In the genomic region with DNA sequence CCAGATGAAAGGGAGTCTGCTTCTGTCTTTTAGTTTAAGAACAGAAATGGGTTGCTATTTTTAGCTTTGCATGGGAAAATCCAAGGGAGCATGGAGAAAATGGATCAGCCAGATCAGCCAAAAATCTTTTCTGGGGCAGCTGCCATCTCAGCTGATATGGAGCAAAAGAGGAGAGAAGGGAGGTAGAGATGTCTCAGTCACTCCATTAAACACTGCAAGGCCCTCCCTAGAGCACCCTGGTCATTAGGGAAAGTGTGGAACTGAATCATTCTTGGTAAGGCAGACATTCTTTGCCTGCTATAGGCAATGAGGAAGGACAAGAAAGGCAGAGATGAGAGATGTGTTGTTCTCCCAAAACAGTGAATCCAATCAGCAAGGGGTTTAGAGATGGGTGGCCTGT, we compare ENCODE assay signal across 14 cellular contexts.
DNase-seq lines count a peak whose midpoint lies in the region; ATAC-seq and TF ChIP-seq lines count a peak whose summit lies in the region.
"Had no signal": no experiment of that assay in that cellular context is flagged by ENCODE, and none has a peak within 500 bp of the region (broad histone marks: within the 10 kb centered on the region; RNA-seq: fewer than 3 reads in every experiment).

No MANE protein-coding gene starts in this region.

- H3K9ac ChIP-seq in BLaER1, result no peak overlapping the region
- H3K9ac ChIP-seq: KMS-11 had no signal

- POLR2A ChIA-PET in CD4-positive, alpha-beta memory T cell (lab: Charles Lee; ENCODE audit: partially characterized antibody), result no interaction called here

- peak overlapping the region in 3 of 7 donors; percentile 12 to 88 (median 39) for H3K27ac Mint-ChIP-seq in CD4-positive, alpha-beta memory T cell
- H3K27ac Mint-ChIP-seq in central memory CD8-positive, alpha-beta T cell (ENCODE audit: low read depth), result peak overlapping the region; percentile 89
- peak overlapping the region in 2 of 3 experiments; percentile 22 to 23 for H3K27ac Mint-ChIP-seq in nephron

- H3K4me2 ChIP-seq in BLaER1, result peak overlapping the region; percentile 69
- H3K4me2 ChIP-seq: KMS-11 had no signal

- H4K20me1 ChIP-seq in BLaER1, result no peaks in the 10 kb centered on the region

- CTCF ChIA-PET in CD4-positive, alpha-beta memory T cell (lab: Charles Lee; ENCODE audit: partially characterized antibody), result no interaction called here

- peak overlapping the region in 6 of 8 donors; percentile 25 to 69 (median 43) for H3K4me3 Mint-ChIP-seq in CD4-positive, alpha-beta memory T cell
- H3K4me3 Mint-ChIP-seq in central memory CD8-positive, alpha-beta T cell, result peak overlapping the region; percentile 47
- H3K4me3 Mint-ChIP-seq in nephron, result no peak overlapping the region

- H3K36me3 Mint-ChIP-seq in CD4-positive, alpha-beta memory T cell, result no peaks in the 10 kb centered on the region
- peaks cover 2% of the 10 kb centered on the region for H3K36me3 Mint-ChIP-seq in central memory CD8-positive, alpha-beta T cell (ENCODE audit: insufficient read depth)
- no peaks in the 10 kb centered on the region for H3K36me3 Mint-ChIP-seq in nephron (ENCODE audit: low read depth)

- no peak overlapping the region for H3K4me3 ChIP-seq in BLaER1
- no peak overlapping the region for H3K4me3 ChIP-seq in CD4-positive, alpha-beta memory T cell (ENCODE audit: low read length in 2 of 2)
- H3K4me3 ChIP-seq: HAP-1, SJCRH30 had no signal

- H3K27me3 ChIP-seq in BLaER1, result no peaks in the 10 kb centered on the region
- no peaks in the 10 kb centered on the region for H3K27me3 ChIP-seq in CD4-positive, alpha-beta memory T cell (ENCODE audit: insufficient read depth, low read length)
- H3K27me3 ChIP-seq: SJCRH30 had no signal

- no peaks in the 10 kb centered on the region for H3K36me3 ChIP-seq in BLaER1
- no peaks in the 10 kb centered on the region for H3K36me3 ChIP-seq in CD4-positive, alpha-beta memory T cell (ENCODE audit: insufficient read depth, low read length)
- H3K36me3 ChIP-seq: HAP-1, SJCRH30 had no signal

- no peak for TF ChIP-seq CTCF in nephron (IDR thresholded peaks at IDR 0.05; ENCODE audit: unreplicated experiment in 3 of 3)
- TF ChIP-seq CTCF in GM13977 (IDR thresholded peaks at IDR 0.05; ENCODE audit: extremely low read depth, insufficient read depth, missing control alignments), result no peak

- H3K4me1 ChIP-seq in BLaER1, result peaks cover 21% of the 10 kb centered on the region
- H3K4me1 ChIP-seq in CD4-positive, alpha-beta memory T cell (ENCODE audit: insufficient read depth, low read length), result peaks cover 46% of the 10 kb centered on the region
- H3K4me1 ChIP-seq: HAP-1, SJCRH30 had no signal

- peaks cover 16 to 50% (median 30%) of the 10 kb centered on the region in 4 donors for H3K4me1 Mint-ChIP-seq in CD4-positive, alpha-beta memory T cell
- H3K4me1 Mint-ChIP-seq in central memory CD8-positive, alpha-beta T cell, result peaks cover 73% of the 10 kb centered on the region
- H3K4me1 Mint-ChIP-seq in nephron, result peaks cover 42% of the 10 kb centered on the region

- intact Hi-C loops in CD4-positive, alpha-beta memory T cell (cut with micrococcal nuclease), result no loop called here

- no peaks in the 10 kb centered on the region for H3K27me3 Mint-ChIP-seq in CD4-positive, alpha-beta memory T cell
- no peaks in the 10 kb centered on the region for H3K27me3 Mint-ChIP-seq in central memory CD8-positive, alpha-beta T cell
- H3K27me3 Mint-ChIP-seq in nephron (ENCODE audit: low read depth), result peaks cover 29% of the 10 kb centered on the region

- H3K27ac ChIP-seq in BLaER1, result no peak overlapping the region
- no peak overlapping the region for H3K27ac ChIP-seq in CD4-positive, alpha-beta memory T cell (ENCODE audit: low read depth, low read length)
- H3K27ac ChIP-seq: KMS-11, SJCRH30 had no signal

- DNase-seq in CD4-positive, alpha-beta memory T cell, result no peak
- DNase-seq in central memory CD8-positive, alpha-beta T cell (ENCODE audit: low spot score in 2 of 2), result no peak
- DNase-seq in NCI-H1092 treated with DMSO at 0.1 percent for 48 hours (lab: John Stamatoyannopoulos, UW), result no peak
- DNase-seq in GM13977 (ENCODE audit: low spot score), result no peak
- DNase-seq: DMS53, MM.1S, NCI-H187 treated with DMSO at 0.1 percent for 48 hours, NCI-H510A treated with DMSO at 0.1 percent for 48 hours, SJCRH30 had no signal

- H3K9me3 Mint-ChIP-seq in CD4-positive, alpha-beta memory T cell, result no peaks in the 10 kb centered on the region
- no peaks in the 10 kb centered on the region for H3K9me3 Mint-ChIP-seq in central memory CD8-positive, alpha-beta T cell
- H3K9me3 Mint-ChIP-seq in nephron, result no peaks in the 10 kb centered on the region

- no peak for ATAC-seq in central memory CD8-positive, alpha-beta T cell (replicated peaks; ENCODE audit: extremely low read depth, poor library complexity, severe bottlenecking)
- ATAC-seq in GM18498 (IDR thresholded peaks at IDR 0.05; ENCODE audit: unreplicated experiment), result no peak

- in situ Hi-C loops in GM13977 (cut with MboI; ENCODE audit: low pct_unique_long_range_greater_than_20kb, low sequenced_read_pairs, unreplicated experiment), result no loop called here

- no peaks in the 10 kb centered on the region for H3K9me3 ChIP-seq in BLaER1
- no peaks in the 10 kb centered on the region for H3K9me3 ChIP-seq in CD4-positive, alpha-beta memory T cell (ENCODE audit: control insufficient read depth in 1 of 2, low read length in 2 of 2)
- H3K9me3 ChIP-seq: HAP-1, SJCRH30 had no signal

Comparison
In these comparisons a context has a peak if more than half of its experiments do, and no peak if none do; other contexts are left out.
1. H3K4me3 Mint-ChIP-seq: peak in CD4-positive, alpha-beta memory T cell (6 of 8) and central memory CD8-positive, alpha-beta T cell (single experiment); none in nephron (0 of 3).